24 cellular contexts compared by ENCODE assay signal in genomic region chr12:114397978-114398881, GRCh38. TPM values are rescaled to one million over a fixed set of nuclear protein-coding genes. Genes with fewer than 3 reads are reported as not detected.
DNase-seq lines count a peak whose midpoint lies in the region; ATAC-seq and TF ChIP-seq lines count a peak whose summit lies in the region.
"Had no signal": no experiment of that assay in that cellular context is flagged by ENCODE, and none has a peak within 500 bp of the region (broad histone marks: within the 10 kb centered on the region; RNA-seq: fewer than 3 reads in every experiment).

No MANE protein-coding gene starts in this region.

- H3K27ac ChIP-seq in HUES6 (ENCODE audit: low read depth, low read length) (no peak overlapping the region), upper lobe of right lung (peak overlapping the region; percentile 79), substantia nigra (ENCODE audit: low read depth, low read length, poor library complexity, severe bottlenecking) (no peak overlapping the region)
- H3K27ac ChIP-seq: heart right ventricle, stomach, tibial nerve had no signal

- H3K27me3 Mint-ChIP-seq in activated naive CD8-positive, alpha-beta T cell treated with anti-CD3 and anti-CD28 coated beads, Interleukin-2, amount 10 ng/mL, durations not matched to agents 7 days and 5 days = peaks cover 92% of the 10 kb centered on the region
- H3K27me3 Mint-ChIP-seq in activated naive CD8-positive, alpha-beta T cell treated with anti-CD3 and anti-CD28 coated beads for 36 hours = peaks cover 96% of the 10 kb centered on the region

- H3K9me3 ChIP-seq in HUES6 (ENCODE audit: control insufficient read depth, insufficient read depth, low read depth, low read length) (no peaks in the 10 kb centered on the region), iPS-15b (ENCODE audit: control insufficient read depth, insufficient read depth, low read length) (no peaks in the 10 kb centered on the region), upper lobe of right lung (no peaks in the 10 kb centered on the region)
- H3K9me3 ChIP-seq: heart right ventricle, stomach, tibial nerve had no signal

- intact Hi-C loops in upper lobe of right lung (cut with DNase I) = no loop called here

- peaks cover 52% of the 10 kb centered on the region for H3K4me1 ChIP-seq in HUES6 (ENCODE audit: control insufficient read depth, insufficient read depth, low read length)
- peaks cover under 1% of the 10 kb centered on the region for H3K4me1 ChIP-seq in iPS-15b (ENCODE audit: control insufficient read depth, insufficient read depth, low read length)
- no peaks in the 10 kb centered on the region for H3K4me1 ChIP-seq in upper lobe of right lung

- POLR2A ChIA-PET in activated naive CD8-positive, alpha-beta T cell treated with anti-CD3 and anti-CD28 coated beads, Interleukin-2, amount 10 ng/mL, durations not matched to agents 7 days and 5 days (lab: Charles Lee) = no interaction called here

- DNase-seq in activated naive CD8-positive, alpha-beta T cell treated with anti-CD3 and anti-CD28 coated beads, Interleukin-2, amount 10 ng/mL, durations not matched to agents 7 days and 5 days = no peak
- DNase-seq in activated naive CD8-positive, alpha-beta T cell treated with anti-CD3 and anti-CD28 coated beads for 36 hours = no peak
- DNase-seq in upper lobe of right lung = no peak
- DNase-seq in SIG-M5 (lab: John Stamatoyannopoulos, UW) = no peak
- no peak for DNase-seq in substantia nigra (lab: John Stamatoyannopoulos, UW)
- no peak for DNase-seq in ecto neural progenitor cell (ENCODE audit: low spot score)
- DNase-seq: activated CD4-positive, alpha-beta T cell treated with anti-CD3 and anti-CD28 coated beads, Interleukin-2, amount 50 U/mL, for 1 hour; cerebellar nuclear complex; DMS79; heart right ventricle; Kasumi-1; NCI-H187 treated with DMSO at 0.1 percent for 48 hours; NCI-H2227 treated with DMSO at 0.1 percent for 48 hours; stomach had no signal

- H3K4me1 Mint-ChIP-seq in activated naive CD8-positive, alpha-beta T cell treated with anti-CD3 and anti-CD28 coated beads, Interleukin-2, amount 10 ng/mL, durations not matched to agents 7 days and 5 days = no peaks in the 10 kb centered on the region
- H3K4me1 Mint-ChIP-seq in activated naive CD8-positive, alpha-beta T cell treated with anti-CD3 and anti-CD28 coated beads for 36 hours = peaks cover 3% of the 10 kb centered on the region

- no peak overlapping the region for H3K4me3 Mint-ChIP-seq in activated naive CD8-positive, alpha-beta T cell treated with anti-CD3 and anti-CD28 coated beads, Interleukin-2, amount 10 ng/mL, durations not matched to agents 7 days and 5 days
- H3K4me3 Mint-ChIP-seq in activated naive CD8-positive, alpha-beta T cell treated with anti-CD3 and anti-CD28 coated beads for 36 hours = no peak overlapping the region
- H3K4me3 Mint-ChIP-seq: activated naive CD8-positive, alpha-beta T cell; activated T-helper 17 cell treated with anti-CD3 and anti-CD28 coated beads, Interleukin-2, amount 50 U/mL, for 72 hours; natural killer cell treated with Interleukin-12 subunit alpha and Interleukin-12 subunit beta and Interleukin-15 and Interleukin-18, amount 100 ng/mL, for 72 hours; T-helper 1 cell treated with Interleukin-12 subunit alpha and Interleukin-12 subunit beta and Interleukin-4 antibody, amounts not matched to agents 30 μg/mL and 1 μg/mL, for 36 hours had no signal

- no peak for TF ChIP-seq CTCF in upper lobe of right lung (IDR thresholded peaks at IDR 0.05)

- peaks cover 100% of the 10 kb centered on the region for H3K27me3 ChIP-seq in HUES6 (ENCODE audit: control insufficient read depth, insufficient read depth, low read length)
- H3K27me3 ChIP-seq in iPS-15b (ENCODE audit: control insufficient read depth, insufficient read depth, low read length) = peaks cover 100% of the 10 kb centered on the region
- H3K27me3 ChIP-seq in upper lobe of right lung = peaks cover 78% of the 10 kb centered on the region

- H3K36me3 Mint-ChIP-seq in activated naive CD8-positive, alpha-beta T cell treated with anti-CD3 and anti-CD28 coated beads, Interleukin-2, amount 10 ng/mL, durations not matched to agents 7 days and 5 days = no peaks in the 10 kb centered on the region
- H3K36me3 Mint-ChIP-seq in activated naive CD8-positive, alpha-beta T cell treated with anti-CD3 and anti-CD28 coated beads for 36 hours = no peaks in the 10 kb centered on the region
- H3K36me3 Mint-ChIP-seq: activated naive CD8-positive, alpha-beta T cell; natural killer cell treated with Interleukin-12 subunit alpha and Interleukin-12 subunit beta and Interleukin-15 and Interleukin-18, amount 100 ng/mL, for 72 hours had no signal

- peak overlapping the region; percentile 61 for H3K27ac Mint-ChIP-seq in activated naive CD8-positive, alpha-beta T cell treated with anti-CD3 and anti-CD28 coated beads, Interleukin-2, amount 10 ng/mL, durations not matched to agents 7 days and 5 days
- H3K27ac Mint-ChIP-seq in activated naive CD8-positive, alpha-beta T cell treated with anti-CD3 and anti-CD28 coated beads for 36 hours = no peak overlapping the region
- H3K27ac Mint-ChIP-seq: activated naive CD8-positive, alpha-beta T cell; activated T-helper 17 cell treated with anti-CD3 and anti-CD28 coated beads, Interleukin-2, amount 50 U/mL, for 72 hours; natural killer cell treated with Interleukin-12 subunit alpha and Interleukin-12 subunit beta and Interleukin-15 and Interleukin-18, amount 100 ng/mL, for 72 hours; T-helper 1 cell treated with Interleukin-12 subunit alpha and Interleukin-12 subunit beta and Interleukin-4 antibody, amounts not matched to agents 30 μg/mL and 1 μg/mL, for 36 hours had no signal

- H3K9ac ChIP-seq in HUES6 (ENCODE audit: low read length) (no peak overlapping the region), iPS-15b (ENCODE audit: low read depth, low read length) (no peak overlapping the region)

- H3K36me3 ChIP-seq in HUES6 (ENCODE audit: control insufficient read depth, insufficient read depth, low read length) (no peaks in the 10 kb centered on the region), iPS-15b (ENCODE audit: control insufficient read depth, insufficient read depth, low read length) (no peaks in the 10 kb centered on the region), upper lobe of right lung (no peaks in the 10 kb centered on the region)
- H3K36me3 ChIP-seq: stomach, tibial nerve had no signal

- H3K9me3 Mint-ChIP-seq in activated naive CD8-positive, alpha-beta T cell treated with anti-CD3 and anti-CD28 coated beads, Interleukin-2, amount 10 ng/mL, durations not matched to agents 7 days and 5 days = no peaks in the 10 kb centered on the region
- H3K9me3 Mint-ChIP-seq in activated naive CD8-positive, alpha-beta T cell treated with anti-CD3 and anti-CD28 coated beads for 36 hours = no peaks in the 10 kb centered on the region
- H3K9me3 Mint-ChIP-seq: natural killer cell treated with Interleukin-12 subunit alpha and Interleukin-12 subunit beta and Interleukin-15 and Interleukin-18, amount 100 ng/mL, for 72 hours; T-helper 1 cell treated with Interleukin-12 subunit alpha and Interleukin-12 subunit beta and Interleukin-4 antibody, amounts not matched to agents 30 μg/mL and 1 μg/mL, for 36 hours had no signal

- no peak for ATAC-seq in activated naive CD8-positive, alpha-beta T cell treated with anti-CD3 and anti-CD28 coated beads, Interleukin-2, amount 10 ng/mL, durations not matched to agents 7 days and 5 days (ENCODE audit: low read depth)
- no peak for ATAC-seq in upper lobe of right lung
- ATAC-seq: activated T-helper 17 cell treated with anti-CD3 and anti-CD28 coated beads, Interleukin-2, amount 50 U/mL, for 72 hours; heart right ventricle; natural killer cell treated with Interleukin-12 subunit alpha and Interleukin-12 subunit beta and Interleukin-15 and Interleukin-18, amount 100 ng/mL, for 72 hours had no signal

- H3K4me3 ChIP-seq in HUES6 (ENCODE audit: low read depth, low read length) (peak overlapping the region; percentile 41), iPS-15b (ENCODE audit: low read depth, low read length) (peak overlapping the region; percentile 36), upper lobe of right lung (peak overlapping the region; percentile 55)
- H3K4me3 ChIP-seq: heart right ventricle, stomach, tibial nerve had no signal

RNA-seq across cellular contexts. Expression of gene TBX5, which starts 7.7 kb away (rescaled TPM):
- not detected for total RNA-seq in activated naive CD8-positive, alpha-beta T cell treated with anti-CD3 and anti-CD28 coated beads, Interleukin-2, amount 10 ng/mL, durations not matched to agents 7 days and 5 days
- total RNA-seq in activated naive CD8-positive, alpha-beta T cell treated with anti-CD3 and anti-CD28 coated beads for 36 hours = not detected
- 22.3 TPM for total RNA-seq in upper lobe of right lung
- total RNA-seq: activated T-helper 17 cell treated with anti-CD3 and anti-CD28 coated beads, Interleukin-2, amount 50 U/mL, for 72 hours; liver; mononuclear cell; natural killer cell treated with Interleukin-12 subunit alpha and Interleukin-12 subunit beta and Interleukin-15 and Interleukin-18, amount 100 ng/mL, for 72 hours; SK-MEL-5; stomach; tibial nerve had no signal

Comparison
In these comparisons a context has a peak if more than half of its experiments do, and no peak if none do; other contexts are left out.
1. RNA of gene TBX5, which starts 7.7 kb away (total RNA-seq): 22.3 TPM in upper lobe of right lung (single experiment); not detected in activated naive CD8-positive, alpha-beta T cell treated with anti-CD3 and anti-CD28 coated beads, Interleukin-2, amount 10 ng/mL, durations not matched to agents 7 days and 5 days and not detected in activated naive CD8-positive, alpha-beta T cell treated with anti-CD3 and anti-CD28 coated beads for 36 hours; every median in the first group is over 10 times any median in the second.
2. Peak in every context shown above with its lines, with median percentiles within 50 percentile points of each other: H3K4me3 ChIP-seq.